In genomic region chr1:36161656-36162531, GRCh38 we compare ENCODE assay signal across 8 cellular contexts. TPM values are rescaled to one million over a fixed set of nuclear protein-coding genes. Genes with fewer than 3 reads are reported as not detected.
DNase-seq lines count a peak whose midpoint lies in the region; ATAC-seq and TF ChIP-seq lines count a peak whose summit lies in the region.

No MANE protein-coding gene starts in this region.

- peak overlapping the region; percentile 46 to 49 for H3K4me3 ChIP-seq in HCT116 (replicated peaks in 1 of 2; ENCODE audit: low read depth in 1 of 2, low read length in 2 of 2)

- POLR2A ChIA-PET in HCT116 (lab: Charles Lee) = interaction anchor here (1.3 kb wide), 1 partner anchor 12 kb away, joined by 4 read pairs; no protein-coding TSS in a partner anchor

- TF ChIP-seq CTCF in HCT116 (IDR thresholded peaks at IDR 0.05 in 2 of 3, conservative IDR thresholded peaks at IDR 0.05 in 1 of 3; ENCODE audit: borderline replicate concordance in 1 of 3, insufficient read depth in 1 of 3, low read depth in 2 of 3, low read length in 2 of 3) (no peak), brain (conservative IDR thresholded peaks at IDR 0.05) (no peak)

- peak overlapping the region; percentile 71 to 84 (median 78) for H3K4me3 Mint-ChIP-seq in brain
- peak overlapping the region; percentile 81 to 87 for H3K4me3 Mint-ChIP-seq in stimulated activated naive B cell treated with anti-CD40 and anti-IgM and Interleukin-4, amounts not matched to agents 10 μg/mL and 1 μg/mL and 100 μg/mL, for 72 hours

- peak overlapping the region; percentile 39 to 94 (median 89) for H3K27ac Mint-ChIP-seq in brain
- H3K27ac Mint-ChIP-seq in stimulated activated naive B cell treated with anti-CD40 and anti-IgM and Interleukin-4, amounts not matched to agents 10 μg/mL and 1 μg/mL and 100 μg/mL, for 72 hours = peak overlapping the region; percentile 98

- H4K20me1 ChIP-seq in HCT116 (ENCODE audit: insufficient read depth) = no peaks in the 10 kb centered on the region

- H2AFZ ChIP-seq in HCT116 (ENCODE audit: low read depth, low read length, poor library complexity, severe bottlenecking) = no peak overlapping the region

- no peak for TF ChIP-seq POLR2A in HCT116 (IDR thresholded peaks at IDR 0.05; ENCODE audit: borderline replicate concordance, extremely low read depth, insufficient read depth, insufficient read length)

- RAD21 ChIA-PET in HCT116 (lab: Charles Lee; ENCODE audit: low non-redundant PET in 1 of 2, low total read pairs in 2 of 2, uncharacterized antibody in 2 of 2, unreplicated experiment in 2 of 2) = no interaction called here

- H3K9me3 ChIP-seq in HCT116 (ENCODE audit: control insufficient read depth in 1 of 2, insufficient read depth in 1 of 2, low read depth in 1 of 2, low read length in 2 of 2) = no peaks in the 10 kb centered on the region

- H3K79me2 ChIP-seq in HCT116 (ENCODE audit: insufficient read depth, low read length) = peaks cover 96% of the 10 kb centered on the region

- no peak for ATAC-seq in HCT116
- ATAC-seq in left colon = peak; percentile 50
- ATAC-seq in stimulated activated naive B cell treated with anti-CD40 and anti-IgM and Interleukin-4, amounts not matched to agents 10 μg/mL and 1 μg/mL and 100 μg/mL, for 72 hours (replicated peaks) = peak; percentile 88 to 89
- ATAC-seq in GM18907 (IDR thresholded peaks at IDR 0.05; ENCODE audit: unreplicated experiment) = no peak
- no peak for ATAC-seq in HG03520 (IDR thresholded peaks at IDR 0.05; ENCODE audit: unreplicated experiment)

- H3K9me2 ChIP-seq in HCT116 (ENCODE audit: insufficient read depth) = no peaks in the 10 kb centered on the region

- no TSS peak for BruUV-seq in HCT116 (replicated peaks; lab: Mats Ljungman, UMichigan)

- intact Hi-C loops in HCT116 (cut with micrococcal nuclease) (no loop called here), left colon (cut with DNase I, micrococcal nuclease) (no loop called here)

- H3K9ac ChIP-seq in HCT116 (ENCODE audit: low read length) = peak overlapping the region; percentile 56

- H3K27ac ChIP-seq in HCT116 (ENCODE audit: low read depth, low read length) = peak overlapping the region; percentile 64; the same call in 1 of the 2 replicates

- peaks cover 9% of the 10 kb centered on the region for H3K27me3 Mint-ChIP-seq in brain
- H3K27me3 Mint-ChIP-seq in stimulated activated naive B cell treated with anti-CD40 and anti-IgM and Interleukin-4, amounts not matched to agents 10 μg/mL and 1 μg/mL and 100 μg/mL, for 72 hours = no peaks in the 10 kb centered on the region

- peaks cover 2 to 4% of the 10 kb centered on the region in 2 experiments; a peak in 1 of 4 replicates for H3K36me3 ChIP-seq in HCT116 (ENCODE audit: control insufficient read depth in 1 of 2, insufficient read depth in 2 of 2, low read length in 2 of 2)

- CTCF ChIA-PET in HCT116 (lab: Charles Lee) = interaction anchor here (1.3 kb wide), 1 partner anchor 12 kb away, joined by 7 read pairs; no protein-coding TSS in a partner anchor

- H3K9me3 Mint-ChIP-seq in brain = peaks cover 0 to 5% (median 0%) of the 10 kb centered on the region in 5 experiments
- H3K9me3 Mint-ChIP-seq in stimulated activated naive B cell treated with anti-CD40 and anti-IgM and Interleukin-4, amounts not matched to agents 10 μg/mL and 1 μg/mL and 100 μg/mL, for 72 hours = no peaks in the 10 kb centered on the region

- TF ChIP-seq RAD21 in HCT116 (IDR thresholded peaks at IDR 0.05; ENCODE audit: low read depth) = no peak

- H3K4me1 Mint-ChIP-seq in brain = peaks cover 75% of the 10 kb centered on the region
- H3K4me1 Mint-ChIP-seq in stimulated activated naive B cell treated with anti-CD40 and anti-IgM and Interleukin-4, amounts not matched to agents 10 μg/mL and 1 μg/mL and 100 μg/mL, for 72 hours = peaks cover 55 to 76% of the 10 kb centered on the region in 2 donors

- H3K27me3 ChIP-seq in HCT116 (ENCODE audit: insufficient read depth, low read length) = no peaks in the 10 kb centered on the region

- peak overlapping the region; percentile 73 for H3K4me2 ChIP-seq in HCT116 (ENCODE audit: low read length)

- peaks cover 21% of the 10 kb centered on the region for H3K36me3 Mint-ChIP-seq in brain
- H3K36me3 Mint-ChIP-seq in stimulated activated naive B cell treated with anti-CD40 and anti-IgM and Interleukin-4, amounts not matched to agents 10 μg/mL and 1 μg/mL and 100 μg/mL, for 72 hours = peaks cover 18 to 40% of the 10 kb centered on the region in 2 donors

- peaks cover 13 to 45% of the 10 kb centered on the region in 2 experiments for H3K4me1 ChIP-seq in HCT116 (ENCODE audit: control insufficient read depth in 1 of 2, insufficient read depth in 2 of 2, low read length in 2 of 2)

- peak; percentile 44 for DNase-seq in A172 (ENCODE audit: low spot score)
- no peak for DNase-seq in HCT116 (ENCODE audit: low read depth, low spot score)
- peak; percentile 34 for DNase-seq in T follicular helper cell (ENCODE audit: low read depth)
- peak in 1 of 2 donors; percentile 38 for DNase-seq in left colon
- peak; percentile 79 for DNase-seq in stimulated activated naive B cell treated with anti-CD40 and anti-IgM and Interleukin-4, amounts not matched to agents 10 μg/mL and 1 μg/mL and 100 μg/mL, for 72 hours

TF ChIP-seq in HCT116, 20 proteins besides CTCF, POLR2A, EP300 and RAD21:
- no peak for TF ChIP-seq SP1 (IDR thresholded peaks at IDR 0.05; ENCODE audit: low read depth)
- no peak for TF ChIP-seq EZH2 (IDR thresholded peaks at IDR 0.05)
- no peak for TF ChIP-seq FOSL1 (IDR thresholded peaks at IDR 0.05; ENCODE audit: low read depth)
- TF ChIP-seq ELF1 (IDR thresholded peaks at IDR 0.05; ENCODE audit: borderline replicate concordance, low read depth) = no peak
- TF ChIP-seq SIN3A (IDR thresholded peaks at IDR 0.05; ENCODE audit: low read depth) = no peak
- no peak for TF ChIP-seq ZBTB33 (IDR thresholded peaks at IDR 0.05; ENCODE audit: extremely low read depth, insufficient replicate concordance, low read length)
- TF ChIP-seq POLR2AphosphoS5 (IDR thresholded peaks at IDR 0.05; ENCODE audit: low read depth, low read length) = no peak
- TF ChIP-seq CBX3 (IDR thresholded peaks at IDR 0.05; ENCODE audit: low read depth) = no peak

RNA-seq across cellular contexts. Expression of gene MAP7D1, which starts 5.9 kb away (rescaled TPM):
- total RNA-seq in A172 (2014; rRNA removed; shearing (Covaris generic)) = 91.2 and 136 TPM in 2 replicates
- total RNA-seq in HCT116 (2021; ENCODE audit: unreplicated experiment) = 71.8 TPM
- polyA plus RNA-seq in HCT116 (2012) = 36.3 and 43.4 TPM in 2 replicates
- 244 TPM for polyA plus RNA-seq in brain (ENCODE audit: insufficient read depth, low read depth, low replicate concordance)
- 10 to 100 TPM; 38.3 to 62.5 TPM for total RNA-seq in left colon

RNA-seq across cellular contexts. Expression of gene TRAPPC3, which starts 12.6 kb away (rescaled TPM):
- 86.7 and 110 TPM in 2 replicates for total RNA-seq in A172 (2014; rRNA removed; shearing (Covaris generic))
- total RNA-seq in HCT116 (2021; ENCODE audit: unreplicated experiment) (64.6 TPM), left colon (10 to 100 TPM; 62.4 to 63.0 TPM)
- polyA plus RNA-seq in HCT116 (2012) = 66.4 and 70.0 TPM in 2 replicates
- 105 TPM for polyA plus RNA-seq in brain (ENCODE audit: insufficient read depth, low read depth, low replicate concordance)

RNA-seq across cellular contexts. Expression of gene COL8A2, which starts 36.9 kb away (rescaled TPM):
- total RNA-seq in A172 (2014; rRNA removed; shearing (Covaris generic)) = 0.62 and 0.72 TPM in 2 replicates
- total RNA-seq in HCT116 (2021; ENCODE audit: unreplicated experiment) (0.05 TPM), left colon (1 to 10 TPM in 1 of 2 donors, under 1 TPM in 1; 0.55 to 1.8 TPM)
- 0.01 TPM in 1 of 2 replicates, not detected in the other for polyA plus RNA-seq in HCT116 (2012)
- 1.8 TPM for polyA plus RNA-seq in brain (ENCODE audit: insufficient read depth, low read depth, low replicate concordance)

Comparison
In these comparisons a context has a peak if more than half of its experiments do, and no peak if none do; other contexts are left out.
1. ATAC-seq: peak in left colon (single experiment) and stimulated activated naive B cell treated with anti-CD40 and anti-IgM and Interleukin-4, amounts not matched to agents 10 μg/mL and 1 μg/mL and 100 μg/mL, for 72 hours (2 of 2); none in HCT116 (single experiment), GM18907 (single experiment) and HG03520 (single experiment).